In genomic region chr1:26094677-26095383, GRCh38 we compare ENCODE assay signal across 9 cellular contexts. TPM values are rescaled to one million over a fixed set of nuclear protein-coding genes. Genes with fewer than 3 reads are reported as not detected.
DNase-seq lines count a peak whose midpoint lies in the region; ATAC-seq and TF ChIP-seq lines count a peak whose summit lies in the region.
"Had no signal": no experiment of that assay in that cellular context is flagged by ENCODE, and none has a peak within 500 bp of the region (broad histone marks: within the 10 kb centered on the region; RNA-seq: fewer than 3 reads in every experiment).

No MANE protein-coding gene starts in this region.

- ATAC-seq in upper lobe of left lung (ENCODE audit: low FRiP score in 2 of 2) (peak; percentile 53 to 63), GM21619 (IDR thresholded peaks at IDR 0.05; ENCODE audit: unreplicated experiment) (no peak)
- ATAC-seq in activated CD8-positive, alpha-beta T cell treated with anti-CD3 and anti-CD28 coated beads, Interleukin-2, amount 10 ng/mL, durations not matched to agents 7 days and 5 days: no peak

- no peaks in the 10 kb centered on the region for H3K9me3 Mint-ChIP-seq in activated CD8-positive, alpha-beta T cell treated with anti-CD3 and anti-CD28 coated beads, Interleukin-2, amount 10 ng/mL, durations not matched to agents 7 days and 5 days (ENCODE audit: insufficient read depth)

- 52 to 55% (median 53%) methylated on average over 11 to 17 of the region's 17 CpGs for WGBS in adrenal gland, 4 donors
- 54 to 58% methylated on average over 13 to 17 of the region's 17 CpGs for WGBS in upper lobe of left lung, 2 donors

- H3K4me1 Mint-ChIP-seq in activated CD8-positive, alpha-beta T cell treated with anti-CD3 and anti-CD28 coated beads, Interleukin-2, amount 10 ng/mL, durations not matched to agents 7 days and 5 days (ENCODE audit: low read depth): peaks cover 5% of the 10 kb centered on the region

- H3K4me3 Mint-ChIP-seq in activated CD8-positive, alpha-beta T cell treated with anti-CD3 and anti-CD28 coated beads, Interleukin-2, amount 10 ng/mL, durations not matched to agents 7 days and 5 days: no peak overlapping the region

- intact Hi-C loops in adrenal gland (cut with DNase I): no loop called here

- H3K4me3 ChIP-seq in adrenal gland: no peak overlapping the region
- H3K4me3 ChIP-seq in upper lobe of left lung: no peak overlapping the region

- CTCF ChIA-PET in activated CD8-positive, alpha-beta T cell treated with anti-CD3 and anti-CD28 coated beads, Interleukin-2, amount 10 ng/mL, durations not matched to agents 7 days and 5 days (lab: Charles Lee): no interaction called here

- POLR2A ChIA-PET in activated CD8-positive, alpha-beta T cell treated with anti-CD3 and anti-CD28 coated beads, Interleukin-2, amount 10 ng/mL, durations not matched to agents 7 days and 5 days (lab: Charles Lee): no interaction called here

- no peaks in the 10 kb centered on the region for H3K36me3 Mint-ChIP-seq in activated CD8-positive, alpha-beta T cell treated with anti-CD3 and anti-CD28 coated beads, Interleukin-2, amount 10 ng/mL, durations not matched to agents 7 days and 5 days (ENCODE audit: low read depth)

- no peaks in the 10 kb centered on the region for H3K36me3 ChIP-seq in adrenal gland (replicated peaks in 1 of 2)
- no peaks in the 10 kb centered on the region for H3K36me3 ChIP-seq in upper lobe of left lung

- H3K4me1 ChIP-seq in adrenal gland (replicated peaks in 1 of 2) (peaks cover 0 to 6% of the 10 kb centered on the region in 2 donors), upper lobe of left lung (peaks cover 4 to 15% (median 11%) of the 10 kb centered on the region in 4 donors)

- peaks cover 30% of the 10 kb centered on the region for H3K27me3 ChIP-seq in adrenal gland
- no peaks in the 10 kb centered on the region for H3K27me3 ChIP-seq in upper lobe of left lung

- H3K9me3 ChIP-seq in adrenal gland (replicated peaks in 1 of 3) (no peaks in the 10 kb centered on the region), upper lobe of left lung (no peaks in the 10 kb centered on the region)

- peaks cover 29% of the 10 kb centered on the region for H3K27me3 Mint-ChIP-seq in activated CD8-positive, alpha-beta T cell treated with anti-CD3 and anti-CD28 coated beads, Interleukin-2, amount 10 ng/mL, durations not matched to agents 7 days and 5 days (ENCODE audit: low read depth)

- peak; percentile 24 for DNase-seq in activated effector memory CD4-positive, alpha-beta T cell treated with anti-CD3 and anti-CD28 coated beads, Interleukin-2, amount 50 U/mL, for 16 hours
- no peak for DNase-seq in activated effector memory CD4-positive, alpha-beta T cell treated with Interleukin-2 at 50 U/mL for 16 hours
- peak in 6 of 7 donors; percentile 22 to 69 (median 45) for DNase-seq in adrenal gland
- peak; percentile 81 for DNase-seq in iPS-NIHi11 (ENCODE audit: low spot score)
- DNase-seq in upper lobe of left lung: peak; percentile 43 to 59
- DNase-seq in activated CD8-positive, alpha-beta T cell treated with anti-CD3 and anti-CD28 coated beads, Interleukin-2, amount 10 ng/mL, durations not matched to agents 7 days and 5 days: no peak
- DNase-seq in activated T-cell treated with anti-CD3 and anti-CD28 coated beads, Interleukin-2, amount 50 U/mL, for 48 hours: no peak
- DNase-seq: MM.1S had no signal

- peak in 1 of 6 experiments; percentile 12 for TF ChIP-seq CTCF in adrenal gland (IDR thresholded peaks at IDR 0.05)
- TF ChIP-seq CTCF in upper lobe of left lung (IDR thresholded peaks at IDR 0.05): peak in 1 of 6 experiments; percentile 20

- TF ChIP-seq EP300 in upper lobe of left lung (IDR thresholded peaks at IDR 0.05): peak; percentile 17 to 89 (median 78)

- H3K27ac Mint-ChIP-seq in activated CD8-positive, alpha-beta T cell treated with anti-CD3 and anti-CD28 coated beads, Interleukin-2, amount 10 ng/mL, durations not matched to agents 7 days and 5 days: no peak overlapping the region

- TF ChIP-seq POLR2A in adrenal gland (IDR thresholded peaks at IDR 0.05) (no peak), upper lobe of left lung (IDR thresholded peaks at IDR 0.05) (no peak)

- peak overlapping the region in 1 of 5 donors; percentile 31 for H3K27ac ChIP-seq in adrenal gland
- peak overlapping the region in 2 of 4 donors; percentile 27 to 67 for H3K27ac ChIP-seq in upper lobe of left lung

RNA-seq across cellular contexts. Expression of gene PDIK1L, which starts 16.8 kb away (rescaled TPM):
- total RNA-seq in adrenal gland (1 to 10 TPM; 2.3 to 9.8 (median 8.0) TPM), upper lobe of left lung (10 to 100 TPM in 2 of 6 donors, 1 to 10 TPM in 4; 1.7 to 12.0 (median 8.8) TPM)
- 1 to 10 TPM; 1.6 to 6.6 (median 1.7) TPM for polyA plus RNA-seq in adrenal gland
- total RNA-seq in activated CD8-positive, alpha-beta T cell treated with anti-CD3 and anti-CD28 coated beads, Interleukin-2, amount 10 ng/mL, durations not matched to agents 7 days and 5 days: 10 to 100 TPM; 21.3 to 25.4 TPM

RNA-seq across cellular contexts. Expression of gene TRIM63, which starts 27.4 kb away (rescaled TPM):
- total RNA-seq in adrenal gland (1 to 10 TPM in 1 of 8 donors, under 1 TPM in 1, not detected in 6; 0.18 to 4.6 TPM), upper lobe of left lung (under 1 TPM in 3 of 6 donors, not detected in 3; 0.26 to 0.61 (median 0.34) TPM)
- polyA plus RNA-seq in adrenal gland: under 1 TPM in 2 of 3 donors, not detected in 1; 0.16 to 0.24 TPM
- total RNA-seq in activated CD8-positive, alpha-beta T cell treated with anti-CD3 and anti-CD28 coated beads, Interleukin-2, amount 10 ng/mL, durations not matched to agents 7 days and 5 days: under 1 TPM in 1 of 2 experiments, not detected in 1; 0.23 TPM

RNA-seq across cellular contexts. Expression of gene SLC30A2, which starts 48.9 kb away (rescaled TPM):
- total RNA-seq in adrenal gland (1 to 10 TPM in 5 of 8 donors, under 1 TPM in 3; 0.28 to 4.8 (median 1.4) TPM), upper lobe of left lung (under 1 TPM in 3 of 6 donors, not detected in 3; 0.09 to 0.27 (median 0.15) TPM)
- under 1 TPM; 0.15 to 0.32 (median 0.27) TPM for polyA plus RNA-seq in adrenal gland
- total RNA-seq in activated CD8-positive, alpha-beta T cell treated with anti-CD3 and anti-CD28 coated beads, Interleukin-2, amount 10 ng/mL, durations not matched to agents 7 days and 5 days: not detected

Comparison
In these comparisons a context has a peak if more than half of its experiments do, and no peak if none do; other contexts are left out.
1. DNase-seq: peak in activated effector memory CD4-positive, alpha-beta T cell treated with anti-CD3 and anti-CD28 coated beads, Interleukin-2, amount 50 U/mL, for 16 hours (single experiment), adrenal gland (6 of 7), iPS-NIHi11 (single experiment) and upper lobe of left lung (2 of 2); none in activated effector memory CD4-positive, alpha-beta T cell treated with Interleukin-2 at 50 U/mL for 16 hours (single experiment), activated CD8-positive, alpha-beta T cell treated with anti-CD3 and anti-CD28 coated beads, Interleukin-2, amount 10 ng/mL, durations not matched to agents 7 days and 5 days (single experiment) and activated T-cell treated with anti-CD3 and anti-CD28 coated beads, Interleukin-2, amount 50 U/mL, for 48 hours (0 of 2).
2. ATAC-seq: peak in upper lobe of left lung (2 of 2); none in GM21619 (single experiment) and activated CD8-positive, alpha-beta T cell treated with anti-CD3 and anti-CD28 coated beads, Interleukin-2, amount 10 ng/mL, durations not matched to agents 7 days and 5 days (single experiment).